1 cellular context compared by ENCODE assay signal in the genomic region with DNA sequence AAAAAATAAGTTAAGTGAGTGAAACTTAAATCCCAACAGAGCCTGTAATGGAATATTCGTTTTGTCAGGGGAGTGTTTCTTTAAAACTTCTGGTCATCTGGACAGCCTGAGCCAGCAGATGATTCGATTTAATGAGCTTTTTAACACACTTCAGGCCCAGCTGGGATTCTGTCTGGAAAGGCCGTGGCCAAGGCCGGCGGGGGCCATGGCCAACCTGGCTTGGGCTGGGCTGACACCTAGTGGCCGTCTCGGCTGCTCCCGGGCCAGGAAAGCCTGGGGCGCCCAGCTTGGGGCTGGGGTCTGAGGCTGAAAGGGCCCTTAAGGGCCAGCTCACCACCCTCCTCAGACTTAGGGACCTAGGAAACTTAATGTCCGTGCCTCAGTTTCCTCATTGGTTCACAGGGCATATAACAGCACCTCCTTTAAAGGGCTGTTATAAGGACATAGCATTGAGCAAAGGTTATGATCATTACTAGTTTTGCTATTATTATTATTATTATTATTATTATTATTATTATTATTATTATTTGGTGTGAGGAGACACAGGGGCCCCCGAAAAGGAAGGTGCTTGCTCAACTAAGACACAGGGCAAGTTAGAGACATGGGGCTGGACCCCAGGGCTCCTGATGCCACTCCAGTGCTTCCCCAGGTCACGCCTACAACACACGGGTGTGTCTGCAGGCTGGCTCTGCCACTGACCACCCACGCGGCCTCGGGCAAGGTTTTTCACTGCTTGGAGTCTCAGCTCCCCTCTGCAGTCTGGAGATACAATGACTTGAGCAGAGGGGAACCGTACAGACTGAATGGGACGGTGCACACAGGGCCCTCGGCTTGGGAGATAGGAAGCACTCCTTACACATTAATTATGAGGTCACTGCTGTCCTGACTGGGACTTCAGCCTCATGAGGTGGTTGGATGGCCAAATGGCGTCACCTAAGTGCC.
A peak's percentile ranks its signal among the peaks of the same experiment; 100 is the strongest.
TF ChIP-seq lines count a peak whose summit lies in the region.

No MANE protein-coding gene starts in this region.

TF ChIP-seq in HepG2, 621 proteins besides CTCF, POLR2A, EP300 and RAD21 (continued from another document):
- TF ChIP-seq, protein P1, sequence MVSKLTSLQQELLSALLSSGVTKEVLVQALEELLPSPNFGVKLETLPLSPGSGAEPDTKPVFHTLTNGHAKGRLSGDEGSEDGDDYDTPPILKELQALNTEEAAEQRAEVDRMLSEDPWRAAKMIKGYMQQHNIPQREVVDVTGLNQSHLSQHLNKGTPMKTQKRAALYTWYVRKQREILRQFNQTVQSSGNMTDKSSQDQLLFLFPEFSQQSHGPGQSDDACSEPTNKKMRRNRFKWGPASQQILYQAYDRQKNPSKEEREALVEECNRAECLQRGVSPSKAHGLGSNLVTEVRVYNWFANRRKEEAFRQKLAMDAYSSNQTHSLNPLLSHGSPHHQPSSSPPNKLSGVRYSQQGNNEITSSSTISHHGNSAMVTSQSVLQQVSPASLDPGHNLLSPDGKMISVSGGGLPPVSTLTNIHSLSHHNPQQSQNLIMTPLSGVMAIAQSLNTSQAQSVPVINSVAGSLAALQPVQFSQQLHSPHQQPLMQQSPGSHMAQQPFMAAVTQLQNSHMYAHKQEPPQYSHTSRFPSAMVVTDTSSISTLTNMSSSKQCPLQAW (CRISPR knock-in tag; IDR thresholded peaks at IDR 0.05): 0 out of 2 replicates have a peak, but pooled peaks have one; percentile 16
- TF ChIP-seq SKI (IDR thresholded peaks at IDR 0.05; ENCODE audit: partially characterized antibody): no peak
- no peak for TF ChIP-seq KDM5B (CRISPR knock-in tag; IDR thresholded peaks at IDR 0.05; ENCODE audit: borderline replicate concordance)
- no peak for TF ChIP-seq ZFP36L2 (CRISPR knock-in tag; IDR thresholded peaks at IDR 0.05)
- TF ChIP-seq, protein P2, sequence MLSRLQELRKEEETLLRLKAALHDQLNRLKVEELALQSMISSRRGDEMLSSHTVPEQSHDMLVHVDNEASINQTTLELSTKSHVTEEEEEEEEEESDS (CRISPR knock-in tag; IDR thresholded peaks at IDR 0.05; ENCODE audit: borderline replicate concordance): no peak
- TF ChIP-seq, protein P3, sequence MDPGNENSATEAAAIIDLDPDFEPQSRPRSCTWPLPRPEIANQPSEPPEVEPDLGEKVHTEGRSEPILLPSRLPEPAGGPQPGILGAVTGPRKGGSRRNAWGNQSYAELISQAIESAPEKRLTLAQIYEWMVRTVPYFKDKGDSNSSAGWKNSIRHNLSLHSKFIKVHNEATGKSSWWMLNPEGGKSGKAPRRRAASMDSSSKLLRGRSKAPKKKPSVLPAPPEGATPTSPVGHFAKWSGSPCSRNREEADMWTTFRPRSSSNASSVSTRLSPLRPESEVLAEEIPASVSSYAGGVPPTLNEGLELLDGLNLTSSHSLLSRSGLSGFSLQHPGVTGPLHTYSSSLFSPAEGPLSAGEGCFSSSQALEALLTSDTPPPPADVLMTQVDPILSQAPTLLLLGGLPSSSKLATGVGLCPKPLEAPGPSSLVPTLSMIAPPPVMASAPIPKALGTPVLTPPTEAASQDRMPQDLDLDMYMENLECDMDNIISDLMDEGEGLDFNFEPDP (CRISPR knock-in tag; conservative IDR thresholded peaks at IDR 0.05): no peak
- no peak for TF ChIP-seq RARA (CRISPR knock-in tag; IDR thresholded peaks at IDR 0.05)
- TF ChIP-seq, protein P4, sequence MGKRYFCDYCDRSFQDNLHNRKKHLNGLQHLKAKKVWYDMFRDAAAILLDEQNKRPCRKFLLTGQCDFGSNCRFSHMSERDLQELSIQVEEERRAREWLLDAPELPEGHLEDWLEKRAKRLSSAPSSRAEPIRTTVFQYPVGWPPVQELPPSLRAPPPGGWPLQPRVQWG (CRISPR knock-in tag; IDR thresholded peaks at IDR 0.05; ENCODE audit: borderline replicate concordance, low read depth): no peak
- TF ChIP-seq MEF2D (CRISPR knock-in tag; IDR thresholded peaks at IDR 0.05): no peak
- TF ChIP-seq ZNF274 (CRISPR knock-in tag; IDR thresholded peaks at IDR 0.05): no peak
- no peak for TF ChIP-seq ZNF460 (CRISPR knock-in tag; IDR thresholded peaks at IDR 0.05; ENCODE audit: borderline replicate concordance)
- peak; percentile 36 for TF ChIP-seq XRCC5 (optimal IDR thresholded peaks at IDR 0.05; ENCODE audit: low read length)
- TF ChIP-seq, protein P5, sequence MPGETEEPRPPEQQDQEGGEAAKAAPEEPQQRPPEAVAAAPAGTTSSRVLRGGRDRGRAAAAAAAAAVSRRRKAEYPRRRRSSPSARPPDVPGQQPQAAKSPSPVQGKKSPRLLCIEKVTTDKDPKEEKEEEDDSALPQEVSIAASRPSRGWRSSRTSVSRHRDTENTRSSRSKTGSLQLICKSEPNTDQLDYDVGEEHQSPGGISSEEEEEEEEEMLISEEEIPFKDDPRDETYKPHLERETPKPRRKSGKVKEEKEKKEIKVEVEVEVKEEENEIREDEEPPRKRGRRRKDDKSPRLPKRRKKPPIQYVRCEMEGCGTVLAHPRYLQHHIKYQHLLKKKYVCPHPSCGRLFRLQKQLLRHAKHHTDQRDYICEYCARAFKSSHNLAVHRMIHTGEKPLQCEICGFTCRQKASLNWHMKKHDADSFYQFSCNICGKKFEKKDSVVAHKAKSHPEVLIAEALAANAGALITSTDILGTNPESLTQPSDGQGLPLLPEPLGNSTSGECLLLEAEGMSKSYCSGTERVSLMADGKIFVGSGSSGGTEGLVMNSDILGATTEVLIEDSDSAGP (CRISPR knock-in tag; IDR thresholded peaks at IDR 0.05; ENCODE audit: borderline replicate concordance): no peak
- no peak for TF ChIP-seq HOXD1 (CRISPR knock-in tag; IDR thresholded peaks at IDR 0.05)
- TF ChIP-seq, protein P6, sequence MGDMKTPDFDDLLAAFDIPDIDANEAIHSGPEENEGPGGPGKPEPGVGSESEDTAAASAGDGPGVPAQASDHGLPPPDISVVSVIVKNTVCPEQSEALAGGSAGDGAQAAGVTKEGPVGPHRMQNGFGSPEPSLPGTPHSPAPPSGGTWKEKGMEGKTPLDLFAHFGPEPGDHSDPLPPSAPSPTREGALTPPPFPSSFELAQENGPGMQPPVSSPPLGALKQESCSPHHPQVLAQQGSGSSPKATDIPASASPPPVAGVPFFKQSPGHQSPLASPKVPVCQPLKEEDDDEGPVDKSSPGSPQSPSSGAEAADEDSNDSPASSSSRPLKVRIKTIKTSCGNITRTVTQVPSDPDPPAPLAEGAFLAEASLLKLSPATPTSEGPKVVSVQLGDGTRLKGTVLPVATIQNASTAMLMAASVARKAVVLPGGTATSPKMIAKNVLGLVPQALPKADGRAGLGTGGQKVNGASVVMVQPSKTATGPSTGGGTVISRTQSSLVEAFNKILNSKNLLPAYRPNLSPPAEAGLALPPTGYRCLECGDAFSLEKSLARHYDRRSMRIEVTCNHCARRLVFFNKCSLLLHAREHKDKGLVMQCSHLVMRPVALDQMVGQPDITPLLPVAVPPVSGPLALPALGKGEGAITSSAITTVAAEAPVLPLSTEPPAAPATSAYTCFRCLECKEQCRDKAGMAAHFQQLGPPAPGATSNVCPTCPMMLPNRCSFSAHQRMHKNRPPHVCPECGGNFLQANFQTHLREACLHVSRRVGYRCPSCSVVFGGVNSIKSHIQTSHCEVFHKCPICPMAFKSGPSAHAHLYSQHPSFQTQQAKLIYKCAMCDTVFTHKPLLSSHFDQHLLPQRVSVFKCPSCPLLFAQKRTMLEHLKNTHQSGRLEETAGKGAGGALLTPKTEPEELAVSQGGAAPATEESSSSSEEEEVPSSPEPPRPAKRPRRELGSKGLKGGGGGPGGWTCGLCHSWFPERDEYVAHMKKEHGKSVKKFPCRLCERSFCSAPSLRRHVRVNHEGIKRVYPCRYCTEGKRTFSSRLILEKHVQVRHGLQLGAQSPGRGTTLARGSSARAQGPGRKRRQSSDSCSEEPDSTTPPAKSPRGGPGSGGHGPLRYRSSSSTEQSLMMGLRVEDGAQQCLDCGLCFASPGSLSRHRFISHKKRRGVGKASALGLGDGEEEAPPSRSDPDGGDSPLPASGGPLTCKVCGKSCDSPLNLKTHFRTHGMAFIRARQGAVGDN (CRISPR knock-in tag; IDR thresholded peaks at IDR 0.05): peak; percentile 50; the same call in 1 of the 2 replicates
- TF ChIP-seq ZNF121 (CRISPR knock-in tag; IDR thresholded peaks at IDR 0.05): no peak
- TF ChIP-seq TBX2 (CRISPR knock-in tag; IDR thresholded peaks at IDR 0.05; ENCODE audit: borderline replicate concordance): no peak
- no peak for TF ChIP-seq CCAR2 (optimal IDR thresholded peaks at IDR 0.05; ENCODE audit: low read depth, low read length)
- no peak for TF ChIP-seq ZNF296 (CRISPR knock-in tag; conservative IDR thresholded peaks at IDR 0.05)
- TF ChIP-seq, protein P7, sequence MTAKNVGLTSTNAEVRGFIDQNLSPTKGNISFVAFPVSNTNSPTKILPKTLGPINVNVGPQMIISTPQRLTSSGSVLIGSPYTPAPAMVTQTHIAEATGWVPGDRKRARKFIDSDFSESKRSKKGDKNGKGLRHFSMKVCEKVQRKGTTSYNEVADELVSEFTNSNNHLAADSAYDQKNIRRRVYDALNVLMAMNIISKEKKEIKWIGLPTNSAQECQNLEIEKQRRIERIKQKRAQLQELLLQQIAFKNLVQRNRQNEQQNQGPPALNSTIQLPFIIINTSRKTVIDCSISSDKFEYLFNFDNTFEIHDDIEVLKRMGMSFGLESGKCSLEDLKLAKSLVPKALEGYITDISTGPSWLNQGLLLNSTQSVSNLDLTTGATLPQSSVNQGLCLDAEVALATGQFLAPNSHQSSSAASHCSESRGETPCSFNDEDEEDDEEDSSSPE (CRISPR knock-in tag; IDR thresholded peaks at IDR 0.05): no peak
- TF ChIP-seq NCOA2 (CRISPR knock-in tag; IDR thresholded peaks at IDR 0.05): no peak
- TF ChIP-seq YY1 (IDR thresholded peaks at IDR 0.05; ENCODE audit: insufficient read depth, insufficient replicate concordance, low read depth, low read length): peak; percentile 25
- no peak for TF ChIP-seq ZNF44 (CRISPR knock-in tag; IDR thresholded peaks at IDR 0.05)
- no peak for TF ChIP-seq FLYWCH1 (CRISPR knock-in tag; IDR thresholded peaks at IDR 0.05)
- TF ChIP-seq TCF7L2 (IDR thresholded peaks at IDR 0.05; ENCODE audit: low read depth, low read length): no peak
- 0 out of 2 replicates have a peak, but pooled peaks have one; percentile 14 for TF ChIP-seq SAP130 (CRISPR knock-in tag; IDR thresholded peaks at IDR 0.05; ENCODE audit: low read depth)
- no peak for TF ChIP-seq HIVEP1 (CRISPR knock-in tag; IDR thresholded peaks at IDR 0.05)
- no peak for TF ChIP-seq CEBPG (CRISPR knock-in tag; IDR thresholded peaks at IDR 0.05)
- TF ChIP-seq HHEX (CRISPR knock-in tag; IDR thresholded peaks at IDR 0.05): no peak
- TF ChIP-seq, protein P8, sequence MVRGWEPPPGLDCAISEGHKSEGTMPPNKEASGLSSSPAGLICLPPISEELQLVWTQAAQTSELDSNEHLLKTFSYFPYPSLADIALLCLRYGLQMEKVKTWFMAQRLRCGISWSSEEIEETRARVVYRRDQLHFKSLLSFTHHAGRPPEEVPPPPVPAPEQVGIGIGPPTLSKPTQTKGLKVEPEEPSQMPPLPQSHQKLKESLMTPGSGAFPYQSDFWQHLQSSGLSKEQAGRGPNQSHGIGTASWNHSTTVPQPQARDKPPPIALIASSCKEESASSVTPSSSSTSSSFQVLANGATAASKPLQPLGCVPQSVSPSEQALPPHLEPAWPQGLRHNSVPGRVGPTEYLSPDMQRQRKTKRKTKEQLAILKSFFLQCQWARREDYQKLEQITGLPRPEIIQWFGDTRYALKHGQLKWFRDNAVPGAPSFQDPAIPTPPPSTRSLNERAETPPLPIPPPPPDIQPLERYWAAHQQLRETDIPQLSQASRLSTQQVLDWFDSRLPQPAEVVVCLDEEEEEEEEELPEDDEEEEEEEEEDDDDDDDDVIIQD (CRISPR knock-in tag; IDR thresholded peaks at IDR 0.05; ENCODE audit: low read depth): no peak
- no peak for TF ChIP-seq RCOR2 (CRISPR knock-in tag; IDR thresholded peaks at IDR 0.05)
- no peak for TF ChIP-seq TBL1XR1 (IDR thresholded peaks at IDR 0.05; ENCODE audit: borderline replicate concordance, low read length, partially characterized antibody)
- TF ChIP-seq, protein P9, sequence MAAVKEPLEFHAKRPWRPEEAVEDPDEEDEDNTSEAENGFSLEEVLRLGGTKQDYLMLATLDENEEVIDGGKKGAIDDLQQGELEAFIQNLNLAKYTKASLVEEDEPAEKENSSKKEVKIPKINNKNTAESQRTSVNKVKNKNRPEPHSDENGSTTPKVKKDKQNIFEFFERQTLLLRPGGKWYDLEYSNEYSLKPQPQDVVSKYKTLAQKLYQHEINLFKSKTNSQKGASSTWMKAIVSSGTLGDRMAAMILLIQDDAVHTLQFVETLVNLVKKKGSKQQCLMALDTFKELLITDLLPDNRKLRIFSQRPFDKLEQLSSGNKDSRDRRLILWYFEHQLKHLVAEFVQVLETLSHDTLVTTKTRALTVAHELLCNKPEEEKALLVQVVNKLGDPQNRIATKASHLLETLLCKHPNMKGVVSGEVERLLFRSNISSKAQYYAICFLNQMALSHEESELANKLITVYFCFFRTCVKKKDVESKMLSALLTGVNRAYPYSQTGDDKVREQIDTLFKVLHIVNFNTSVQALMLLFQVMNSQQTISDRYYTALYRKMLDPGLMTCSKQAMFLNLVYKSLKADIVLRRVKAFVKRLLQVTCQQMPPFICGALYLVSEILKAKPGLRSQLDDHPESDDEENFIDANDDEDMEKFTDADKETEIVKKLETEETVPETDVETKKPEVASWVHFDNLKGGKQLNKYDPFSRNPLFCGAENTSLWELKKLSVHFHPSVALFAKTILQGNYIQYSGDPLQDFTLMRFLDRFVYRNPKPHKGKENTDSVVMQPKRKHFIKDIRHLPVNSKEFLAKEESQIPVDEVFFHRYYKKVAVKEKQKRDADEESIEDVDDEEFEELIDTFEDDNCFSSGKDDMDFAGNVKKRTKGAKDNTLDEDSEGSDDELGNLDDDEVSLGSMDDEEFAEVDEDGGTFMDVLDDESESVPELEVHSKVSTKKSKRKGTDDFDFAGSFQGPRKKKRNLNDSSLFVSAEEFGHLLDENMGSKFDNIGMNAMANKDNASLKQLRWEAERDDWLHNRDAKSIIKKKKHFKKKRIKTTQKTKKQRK (IDR thresholded peaks at IDR 0.05; ENCODE audit: low read length): no peak
